Comparison of ENCODE assay signal across 1 cellular context in the genomic region with DNA sequence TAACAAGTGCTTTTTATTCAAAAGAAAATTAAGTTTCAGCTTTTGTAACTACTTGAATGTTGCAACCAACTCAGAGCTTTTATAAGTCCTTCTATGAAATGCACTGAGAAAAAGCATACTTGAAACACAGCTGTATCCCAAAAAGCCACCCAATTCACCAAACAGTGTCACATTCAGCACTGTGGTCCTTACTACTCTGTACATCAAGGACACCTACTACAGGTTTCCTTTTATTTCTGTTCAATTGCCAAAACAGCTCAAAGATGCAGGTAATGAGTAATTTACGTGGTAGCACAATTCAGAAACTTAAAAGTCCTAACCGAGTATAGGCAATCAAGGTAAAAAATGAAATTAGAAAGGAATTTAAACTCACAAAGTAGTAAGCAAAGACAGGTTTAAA.
TF ChIP-seq lines count a peak whose summit lies in the region.

No MANE protein-coding gene starts in this region.

TF ChIP-seq in H1, 55 proteins besides CTCF, POLR2A, EP300 and RAD21:
- TF ChIP-seq TAF7 (optimal IDR thresholded peaks at IDR 0.05; ENCODE audit: borderline replicate concordance, low read depth, low read length) (no peak), KDM1A (IDR thresholded peaks at IDR 0.05; ENCODE audit: borderline replicate concordance, low read length) (no peak), HDAC6 (IDR thresholded peaks at IDR 0.05; ENCODE audit: low read depth, low read length) (no peak), CBX8 (IDR thresholded peaks at IDR 0.05; ENCODE audit: borderline replicate concordance, low read depth, low read length) (no peak), BRCA1 (IDR thresholded peaks at IDR 0.05; ENCODE audit: low read depth, low read length) (no peak), SIX5 (IDR thresholded peaks at IDR 0.05; ENCODE audit: low read depth, low read length) (no peak)
